ENCODE assay signal across 12 cellular contexts in genomic region chr11:19727246-19727645, GRCh38. TPM values are rescaled to one million over a fixed set of nuclear protein-coding genes. Genes with fewer than 3 reads are reported as not detected.
DNase-seq lines count a peak whose midpoint lies in the region; ATAC-seq, FAIRE-seq and TF ChIP-seq lines count a peak whose summit lies in the region.
"Had no signal": no experiment of that assay in that cellular context is flagged by ENCODE, and none has a peak within 500 bp of the region (broad histone marks: within the 10 kb centered on the region; RNA-seq: fewer than 3 reads in every experiment).

No MANE protein-coding gene starts in this region.

- no peak for TF ChIP-seq EP300 in stomach (IDR thresholded peaks at IDR 0.05)
- no peak for TF ChIP-seq EP300 in HepG2 (IDR thresholded peaks at IDR 0.05; ENCODE audit: low read depth in 2 of 2, low read length in 2 of 2)
- TF ChIP-seq EP300 in HepG2 (CRISPR knock-in tag; IDR thresholded peaks at IDR 0.05; ENCODE audit: borderline replicate concordance): no peak

- no peak overlapping the region for H3K4me2 ChIP-seq in HepG2 (ENCODE audit: low read depth, low read length)

- no TSS peak for BruUV-seq in HepG2 (replicated peaks; lab: Mats Ljungman, UMichigan)

- ATAC-seq in HepG2 (no peak), HG03095 (IDR thresholded peaks at IDR 0.05; ENCODE audit: unreplicated experiment) (no peak)
- ATAC-seq: natural killer cell had no signal

- TF ChIP-seq CTCF in fibroblast of pulmonary artery (IDR thresholded peaks at IDR 0.05; ENCODE audit: low read length, missing control alignments): no peak
- no peak for TF ChIP-seq CTCF in stomach (IDR thresholded peaks at IDR 0.05)
- TF ChIP-seq CTCF in HepG2 (CRISPR knock-in tag; IDR thresholded peaks at IDR 0.05): no peak

- intact Hi-C loops in stomach (cut with DNase I; ENCODE audit: low total_unique reads) (no loop called here), HepG2 (cut with micrococcal nuclease; ENCODE audit: unreplicated experiment) (no loop called here)

- WGBS in stomach, 5 donors: 74 to 100% (median 86%) methylated on average over 1 of the region's 1 CpG
- WGBS in HepG2 (ENCODE audit: low lambda C conversion rate): no CpG with 5 or more reads among the region's 1 CpG

- CTCF ChIA-PET in HepG2 (lab: Yijun Ruan, JAX; ENCODE audit: low intra/inter-chr PET ratio, low total read pairs): no interaction called here

- no peak overlapping the region for H2AFZ ChIP-seq in HepG2 (ENCODE audit: low read length)

- H3K4me3 ChIP-seq in fibroblast of pulmonary artery (replicated peaks; ENCODE audit: low read depth, low read length) (no peak overlapping the region), stomach (no peak overlapping the region), HepG2 (replicated peaks in 1 of 3; ENCODE audit: insufficient read depth in 1 of 3, low read depth in 2 of 3, low read length in 3 of 3) (no peak overlapping the region)

- H3K9ac ChIP-seq in HepG2 (ENCODE audit: insufficient read depth, low read depth, low read length): no peak overlapping the region

- H3K27ac ChIP-seq in stomach (peak overlapping the region in 3 of 5 donors; percentile 56 to 79 (median 59)), HepG2 (ENCODE audit: extremely low read length, insufficient read depth, low read length) (no peak overlapping the region)
- H3K27ac ChIP-seq: 22Rv1 had no signal

- H3K79me2 ChIP-seq in HepG2 (ENCODE audit: insufficient read depth, low read length): no peaks in the 10 kb centered on the region

- POLR2A ChIA-PET in HepG2 (lab: Yijun Ruan, JAX): no interaction called here

- no peaks in the 10 kb centered on the region for H4K20me1 ChIP-seq in HepG2 (ENCODE audit: insufficient read depth, low read length)

- no peak for TF ChIP-seq RAD21 in HepG2 (CRISPR knock-in tag; IDR thresholded peaks at IDR 0.05)

- H3K27me3 ChIP-seq in stomach (no peaks in the 10 kb centered on the region), HepG2 (ENCODE audit: control insufficient read depth in 1 of 2, insufficient read depth in 2 of 2, low read length in 2 of 2) (peaks cover 0 to 9% of the 10 kb centered on the region in 2 experiments; a peak in 3 of 5 replicates)

- in situ Hi-C loops in HepG2 (cut with HindIII; ENCODE audit: extremely low pct_ligation_motif_present, low pct_unique_long_range_greater_than_20kb): no loop called here

- H3K9me3 ChIP-seq in stomach (no peaks in the 10 kb centered on the region), HepG2 (ENCODE audit: low read length) (no peaks in the 10 kb centered on the region)

- FAIRE-seq in RCC 7860 (lab: Jason Lieb, UNC): no peak
- no peak for FAIRE-seq in HepG2 (lab: Jason Lieb, UNC)
- FAIRE-seq: G401.6 had no signal

- H3K4me1 ChIP-seq in stomach: peaks cover 4 to 77% (median 43%) of the 10 kb centered on the region in 4 donors
- H3K4me1 ChIP-seq in HepG2 (ENCODE audit: insufficient read depth, low read length): no peaks in the 10 kb centered on the region

- DNase-seq in NCI-H1105 treated with DMSO at 0.1 percent for 48 hours (lab: John Stamatoyannopoulos, UW): peak; percentile 41
- no peak for DNase-seq in NCI-H1105 (lab: John Stamatoyannopoulos, UW)
- peak; percentile 38 for DNase-seq in RCC 7860 (ENCODE audit: low spot score)
- DNase-seq in fibroblast of pulmonary artery (ENCODE audit: low read depth): peak; percentile 90
- no peak for DNase-seq in stomach
- DNase-seq in HepG2 (ENCODE audit: low spot score): no peak
- DNase-seq in NCI-H2081 (lab: John Stamatoyannopoulos, UW): no peak
- DNase-seq: activated CD8-positive, alpha-beta memory T cell treated with anti-CD3 and anti-CD28 coated beads, Interleukin-2, amount 50 U/mL, for 4 hours; natural killer cell had no signal

- TF ChIP-seq POLR2A in stomach (IDR thresholded peaks at IDR 0.05): no peak
- TF ChIP-seq POLR2A in HepG2 (IDR thresholded peaks at IDR 0.05; ENCODE audit: insufficient read depth in 1 of 2, low read depth in 2 of 2, low read length in 2 of 2): no peak

- H3K36me3 ChIP-seq in stomach (no peaks in the 10 kb centered on the region), HepG2 (replicated peaks in 1 of 2; ENCODE audit: control insufficient read depth in 1 of 2, insufficient read depth in 2 of 2, low read length in 2 of 2) (no peaks in the 10 kb centered on the region)

TF ChIP-seq in HepG2, 621 proteins besides CTCF, POLR2A, EP300 and RAD21 (continues in another document):
- TF ChIP-seq TBP (CRISPR knock-in tag; IDR thresholded peaks at IDR 0.05) (no peak), SNRNP70 (IDR thresholded peaks at IDR 0.05; ENCODE audit: low read depth, low read length) (no peak), AKNA (CRISPR knock-in tag; IDR thresholded peaks at IDR 0.05; ENCODE audit: borderline replicate concordance) (no peak), ZGPAT (CRISPR knock-in tag; IDR thresholded peaks at IDR 0.05) (no peak)

RNA-seq across cellular contexts. Expression of gene NAV2, which starts 14.6 kb away (rescaled TPM):
- total RNA-seq in stomach (10 to 100 TPM in 4 of 5 donors, 1 to 10 TPM in 1; 4.9 to 92.4 (median 19.3) TPM), HepG2 (2016; rRNA removed; fragmentation: Illumina TruSeq; extraction: Trizol) (9.3 and 17.8 TPM in 2 replicates)
- polyA plus RNA-seq in stomach (1 to 10 TPM; 1.8 to 3.4 (median 3.1) TPM), HepG2 (2011; rRNA removed) (31.8 and 34.6 TPM in 2 replicates)
- total RNA-seq in HepG2 (2016; cell fraction: cytosol; rRNA removed; fragmentation: Illumina TruSeq; extraction: Trizol; ENCODE audit: low read depth): 1.8 and 2.1 TPM in 2 replicates
- total RNA-seq in HepG2 (2016; cell fraction: insoluble cytoplasmic fraction; rRNA removed; fragmentation: Illumina TruSeq; extraction: Trizol): 7.9 and 14.7 TPM in 2 replicates
- 4.4 and 5.0 TPM in 2 replicates for total RNA-seq in HepG2 (2016; cell fraction: membrane; rRNA removed; fragmentation: Illumina TruSeq; extraction: Trizol)
- 16.8 and 17.5 TPM in 2 replicates for total RNA-seq in HepG2 (2016; cell fraction: nucleus; rRNA removed; fragmentation: Illumina TruSeq; extraction: Trizol)
- 14.2 and 15.5 TPM in 2 replicates for polyA plus RNA-seq in HepG2 (2011; cell fraction: cytosol; rRNA removed)
- 60.9 and 76.1 TPM in 2 replicates for polyA plus RNA-seq in HepG2 (2011; cell fraction: nucleus; rRNA removed)
- 17.0 and 25.6 TPM in 2 replicates for polyA plus RNA-seq in HepG2 (2012)
- polyA plus RNA-seq in HepG2 (2016; cell fraction: cytosol; fragmentation: Illumina TruSeq; extraction: Trizol; ENCODE audit: low read depth): 0.25 and 0.33 TPM in 2 replicates
- 6.9 and 9.3 TPM in 2 replicates for polyA plus RNA-seq in HepG2 (2016; cell fraction: insoluble cytoplasmic fraction; fragmentation: Illumina TruSeq; extraction: Trizol; ENCODE audit: low read depth)
- 0.58 TPM in 2 replicates for polyA plus RNA-seq in HepG2 (2016; cell fraction: membrane; fragmentation: Illumina TruSeq; extraction: Trizol; ENCODE audit: low read depth)
- polyA plus RNA-seq in HepG2 (2016; cell fraction: nucleus; fragmentation: Illumina TruSeq; extraction: Trizol; ENCODE audit: insufficient read depth, low read depth): 14.5 and 14.6 TPM in 2 replicates
- 11.5 and 103 TPM in 2 replicates for polyA minus RNA-seq in HepG2 (2011; rRNA and poly(A)+ RNA removed; ENCODE audit: low replicate concordance)
- polyA minus RNA-seq in HepG2 (2011; cell fraction: cytosol; rRNA and poly(A)+ RNA removed): 39.2 and 39.5 TPM in 2 replicates
- 90.6 and 99.7 TPM in 2 replicates for polyA minus RNA-seq in HepG2 (2011; cell fraction: nucleus; rRNA and poly(A)+ RNA removed)

Comparison
In these comparisons a context has a peak if more than half of its experiments do, and no peak if none do; other contexts are left out.
1. DNase-seq: peak in NCI-H1105 treated with DMSO at 0.1 percent for 48 hours (single experiment), RCC 7860 (single experiment) and fibroblast of pulmonary artery (single experiment); none in NCI-H1105 (single experiment), stomach (single experiment), HepG2 (single experiment) and NCI-H2081 (0 of 2).